Comparison of ENCODE assay signal across 1 cellular context in the genomic region with DNA sequence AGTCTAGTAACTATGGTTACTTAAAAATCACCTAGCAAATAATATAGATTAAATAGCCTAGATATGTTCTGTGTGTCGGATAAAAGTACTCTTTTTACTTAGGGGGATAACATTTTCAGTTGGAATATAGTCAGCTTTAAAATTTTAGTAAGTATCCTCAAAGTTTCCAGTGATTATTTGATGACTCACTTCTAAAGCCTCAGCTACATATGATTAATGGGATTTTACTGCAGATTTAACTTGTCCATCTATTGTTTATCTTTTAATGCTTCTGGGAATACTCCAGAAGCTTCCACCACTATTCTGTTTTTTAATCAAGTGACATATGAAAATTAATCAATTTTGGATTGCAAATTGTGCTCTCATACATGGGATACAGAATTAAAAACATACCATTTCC.
TF ChIP-seq lines count a peak whose summit lies in the region.

No MANE protein-coding gene starts in this region.

TF ChIP-seq in SK-N-SH, 30 proteins besides CTCF, POLR2A, EP300 and RAD21 (continued from another document):
- TF ChIP-seq, protein P1, sequence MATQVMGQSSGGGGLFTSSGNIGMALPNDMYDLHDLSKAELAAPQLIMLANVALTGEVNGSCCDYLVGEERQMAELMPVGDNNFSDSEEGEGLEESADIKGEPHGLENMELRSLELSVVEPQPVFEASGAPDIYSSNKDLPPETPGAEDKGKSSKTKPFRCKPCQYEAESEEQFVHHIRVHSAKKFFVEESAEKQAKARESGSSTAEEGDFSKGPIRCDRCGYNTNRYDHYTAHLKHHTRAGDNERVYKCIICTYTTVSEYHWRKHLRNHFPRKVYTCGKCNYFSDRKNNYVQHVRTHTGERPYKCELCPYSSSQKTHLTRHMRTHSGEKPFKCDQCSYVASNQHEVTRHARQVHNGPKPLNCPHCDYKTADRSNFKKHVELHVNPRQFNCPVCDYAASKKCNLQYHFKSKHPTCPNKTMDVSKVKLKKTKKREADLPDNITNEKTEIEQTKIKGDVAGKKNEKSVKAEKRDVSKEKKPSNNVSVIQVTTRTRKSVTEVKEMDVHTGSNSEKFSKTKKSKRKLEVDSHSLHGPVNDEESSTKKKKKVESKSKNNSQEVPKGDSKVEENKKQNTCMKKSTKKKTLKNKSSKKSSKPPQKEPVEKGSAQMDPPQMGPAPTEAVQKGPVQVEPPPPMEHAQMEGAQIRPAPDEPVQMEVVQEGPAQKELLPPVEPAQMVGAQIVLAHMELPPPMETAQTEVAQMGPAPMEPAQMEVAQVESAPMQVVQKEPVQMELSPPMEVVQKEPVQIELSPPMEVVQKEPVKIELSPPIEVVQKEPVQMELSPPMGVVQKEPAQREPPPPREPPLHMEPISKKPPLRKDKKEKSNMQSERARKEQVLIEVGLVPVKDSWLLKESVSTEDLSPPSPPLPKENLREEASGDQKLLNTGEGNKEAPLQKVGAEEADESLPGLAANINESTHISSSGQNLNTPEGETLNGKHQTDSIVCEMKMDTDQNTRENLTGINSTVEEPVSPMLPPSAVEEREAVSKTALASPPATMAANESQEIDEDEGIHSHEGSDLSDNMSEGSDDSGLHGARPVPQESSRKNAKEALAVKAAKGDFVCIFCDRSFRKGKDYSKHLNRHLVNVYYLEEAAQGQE (IDR thresholded peaks at IDR 0.05; ENCODE audit: low read depth, low read length): no peak
- TF ChIP-seq MEF2A (IDR thresholded peaks at IDR 0.05; ENCODE audit: borderline replicate concordance, low read depth) (no peak), FOXJ3 (CRISPR knock-in tag; IDR thresholded peaks at IDR 0.05) (no peak), FOXM1 (IDR thresholded peaks at IDR 0.05; ENCODE audit: low read depth) (no peak), GABPA (IDR thresholded peaks at IDR 0.05; ENCODE audit: low read depth) (no peak), YY1 (IDR thresholded peaks at IDR 0.05; ENCODE audit: low read depth) (no peak), CHD2 (IDR thresholded peaks at IDR 0.05; ENCODE audit: low read length, partially characterized antibody) (no peak), ELF1 (IDR thresholded peaks at IDR 0.05) (no peak), MXI1 (IDR thresholded peaks at IDR 0.05; ENCODE audit: low read depth, low read length) (no peak), NRF1 (IDR thresholded peaks at IDR 0.05; ENCODE audit: low read depth, low read length) (no peak), GATA2 (CRISPR knock-in tag; IDR thresholded peaks at IDR 0.05) (no peak)
- TF ChIP-seq, protein P2, sequence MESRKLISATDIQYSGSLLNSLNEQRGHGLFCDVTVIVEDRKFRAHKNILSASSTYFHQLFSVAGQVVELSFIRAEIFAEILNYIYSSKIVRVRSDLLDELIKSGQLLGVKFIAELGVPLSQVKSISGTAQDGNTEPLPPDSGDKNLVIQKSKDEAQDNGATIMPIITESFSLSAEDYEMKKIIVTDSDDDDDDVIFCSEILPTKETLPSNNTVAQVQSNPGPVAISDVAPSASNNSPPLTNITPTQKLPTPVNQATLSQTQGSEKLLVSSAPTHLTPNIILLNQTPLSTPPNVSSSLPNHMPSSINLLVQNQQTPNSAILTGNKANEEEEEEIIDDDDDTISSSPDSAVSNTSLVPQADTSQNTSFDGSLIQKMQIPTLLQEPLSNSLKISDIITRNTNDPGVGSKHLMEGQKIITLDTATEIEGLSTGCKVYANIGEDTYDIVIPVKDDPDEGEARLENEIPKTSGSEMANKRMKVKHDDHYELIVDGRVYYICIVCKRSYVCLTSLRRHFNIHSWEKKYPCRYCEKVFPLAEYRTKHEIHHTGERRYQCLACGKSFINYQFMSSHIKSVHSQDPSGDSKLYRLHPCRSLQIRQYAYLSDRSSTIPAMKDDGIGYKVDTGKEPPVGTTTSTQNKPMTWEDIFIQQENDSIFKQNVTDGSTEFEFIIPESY (IDR thresholded peaks at IDR 0.05; ENCODE audit: borderline replicate concordance, low read depth): no peak
- TF ChIP-seq, protein P3, sequence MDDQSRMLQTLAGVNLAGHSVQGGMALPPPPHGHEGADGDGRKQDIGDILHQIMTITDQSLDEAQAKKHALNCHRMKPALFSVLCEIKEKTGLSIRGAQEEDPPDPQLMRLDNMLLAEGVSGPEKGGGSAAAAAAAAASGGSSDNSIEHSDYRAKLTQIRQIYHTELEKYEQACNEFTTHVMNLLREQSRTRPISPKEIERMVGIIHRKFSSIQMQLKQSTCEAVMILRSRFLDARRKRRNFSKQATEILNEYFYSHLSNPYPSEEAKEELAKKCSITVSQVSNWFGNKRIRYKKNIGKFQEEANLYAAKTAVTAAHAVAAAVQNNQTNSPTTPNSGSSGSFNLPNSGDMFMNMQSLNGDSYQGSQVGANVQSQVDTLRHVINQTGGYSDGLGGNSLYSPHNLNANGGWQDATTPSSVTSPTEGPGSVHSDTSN (IDR thresholded peaks at IDR 0.05): peak; percentile 93
- TF ChIP-seq, protein P4, sequence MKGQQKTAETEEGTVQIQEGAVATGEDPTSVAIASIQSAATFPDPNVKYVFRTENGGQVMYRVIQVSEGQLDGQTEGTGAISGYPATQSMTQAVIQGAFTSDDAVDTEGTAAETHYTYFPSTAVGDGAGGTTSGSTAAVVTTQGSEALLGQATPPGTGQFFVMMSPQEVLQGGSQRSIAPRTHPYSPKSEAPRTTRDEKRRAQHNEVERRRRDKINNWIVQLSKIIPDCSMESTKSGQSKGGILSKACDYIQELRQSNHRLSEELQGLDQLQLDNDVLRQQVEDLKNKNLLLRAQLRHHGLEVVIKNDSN (IDR thresholded peaks at IDR 0.05; ENCODE audit: borderline replicate concordance, low read depth): no peak
- TF ChIP-seq, protein P5, sequence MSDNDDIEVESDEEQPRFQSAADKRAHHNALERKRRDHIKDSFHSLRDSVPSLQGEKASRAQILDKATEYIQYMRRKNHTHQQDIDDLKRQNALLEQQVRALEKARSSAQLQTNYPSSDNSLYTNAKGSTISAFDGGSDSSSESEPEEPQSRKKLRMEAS (IDR thresholded peaks at IDR 0.05; ENCODE audit: low read depth): no peak
TF ChIP-seq in SK-N-SH: peak in this region for 5.
